ENCODE assay signal across 13 cellular contexts in the genomic region with DNA sequence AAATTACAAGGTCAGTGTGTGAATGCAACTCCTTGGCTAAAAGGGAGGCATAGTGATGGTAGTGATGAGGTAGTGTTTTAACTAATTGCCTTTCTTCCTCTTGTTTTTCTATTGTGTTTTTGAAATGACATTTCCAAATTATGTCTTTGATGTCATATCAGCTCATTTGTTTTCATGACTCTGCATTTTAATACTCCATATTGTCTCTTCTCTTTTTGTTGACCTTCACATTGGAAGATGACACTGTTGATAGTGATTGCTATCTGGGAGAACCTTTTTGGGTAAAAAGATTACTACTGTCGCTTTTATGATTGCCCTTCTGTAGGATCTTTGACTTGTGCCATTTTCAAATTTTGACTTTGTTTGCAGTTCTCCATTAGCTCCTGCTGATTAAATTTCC. TPM values are rescaled to one million over a fixed set of nuclear protein-coding genes. Genes with fewer than 3 reads are reported as not detected.
DNase-seq lines count a peak whose midpoint lies in the region; ATAC-seq lines count a peak whose summit lies in the region.
"Had no signal": no experiment of that assay in that cellular context is flagged by ENCODE, and none has a peak within 500 bp of the region (broad histone marks: within the 10 kb centered on the region; RNA-seq: fewer than 3 reads in every experiment).

No MANE protein-coding gene starts in this region.

- peaks cover 5% of the 10 kb centered on the region for H3K79me1 ChIP-seq in mesenchymal stem cell (replicated peaks; ENCODE audit: low read length, poor library complexity, severe bottlenecking)

- peaks cover 26% of the 10 kb centered on the region for H3K4me1 ChIP-seq in ACC112 (ENCODE audit: control insufficient read depth, insufficient read depth, low read length, unreplicated experiment)
- H3K4me1 ChIP-seq in CD8-positive, alpha-beta memory T cell (ENCODE audit: insufficient read depth, low read length): peaks cover 39% of the 10 kb centered on the region
- H3K4me1 ChIP-seq in mesenchymal stem cell (ENCODE audit: control insufficient read depth, insufficient read depth, low read depth, low read length): peaks cover 5% of the 10 kb centered on the region

- ATAC-seq in Right ventricle myocardium inferior: no peak
- ATAC-seq: sciatic nerve had no signal

- no peak overlapping the region for H2BK12ac ChIP-seq in mesenchymal stem cell (ENCODE audit: low read length in 2 of 2)

- POLR2A ChIA-PET in CD8-positive, alpha-beta memory T cell (lab: Charles Lee): interaction anchor here (0.6 kb wide), 1 partner anchor 11 kb away, joined by 4 read pairs; no protein-coding TSS in a partner anchor

- H3K4me2 ChIP-seq in mesenchymal stem cell (ENCODE audit: low read length, poor library complexity, severe bottlenecking): no peak overlapping the region

- H3K27ac Mint-ChIP-seq in CD8-positive, alpha-beta memory T cell: peak overlapping the region in 3 of 8 donors; percentile 1 to 58 (median 5)
- no peak overlapping the region for H3K27ac Mint-ChIP-seq in activated T-helper 1 cell treated with anti-CD3 and anti-CD28 coated beads, Interleukin-12 subunit alpha, Interleukin-12 subunit beta, Interleukin-2, Interleukin-4 antibody, amounts not matched to agents 30 ng/mL and 10 ng/mL and 1 ng/mL, durations not matched to agents 14 hours and 24 hours and 36 hours

- no peak overlapping the region for H3K4ac ChIP-seq in mesenchymal stem cell (ENCODE audit: low read depth in 1 of 2, low read length in 2 of 2)

- H3K9ac ChIP-seq in mesenchymal stem cell (ENCODE audit: low read length): peak overlapping the region; percentile 98

- H3K4me1 Mint-ChIP-seq in CD8-positive, alpha-beta memory T cell: peaks cover 45 to 65% (median 54%) of the 10 kb centered on the region in 3 donors
- peaks cover 30% of the 10 kb centered on the region for H3K4me1 Mint-ChIP-seq in activated T-helper 1 cell treated with anti-CD3 and anti-CD28 coated beads, Interleukin-12 subunit alpha, Interleukin-12 subunit beta, Interleukin-2, Interleukin-4 antibody, amounts not matched to agents 30 ng/mL and 10 ng/mL and 1 ng/mL, durations not matched to agents 14 hours and 24 hours and 36 hours (ENCODE audit: low read depth)

- H3K27me3 ChIP-seq in ACC112 (ENCODE audit: insufficient read depth, low read length): no peaks in the 10 kb centered on the region
- no peaks in the 10 kb centered on the region for H3K27me3 ChIP-seq in CD8-positive, alpha-beta memory T cell (ENCODE audit: insufficient read depth, low read length, poor library complexity, severe bottlenecking)
- H3K27me3 ChIP-seq in mesenchymal stem cell (ENCODE audit: control insufficient read depth in 1 of 2, insufficient read depth in 1 of 2, low read length in 2 of 2): no peaks in the 10 kb centered on the region

- H3K36me3 Mint-ChIP-seq in CD8-positive, alpha-beta memory T cell: peaks cover 10 to 35% (median 16%) of the 10 kb centered on the region in 3 donors
- H3K36me3 Mint-ChIP-seq in activated T-helper 1 cell treated with anti-CD3 and anti-CD28 coated beads, Interleukin-12 subunit alpha, Interleukin-12 subunit beta, Interleukin-2, Interleukin-4 antibody, amounts not matched to agents 30 ng/mL and 10 ng/mL and 1 ng/mL, durations not matched to agents 14 hours and 24 hours and 36 hours (ENCODE audit: low read depth): peaks cover 32% of the 10 kb centered on the region

- H2AK5ac ChIP-seq in mesenchymal stem cell (ENCODE audit: low read length, severe bottlenecking): no peak overlapping the region

- peaks cover 0 to 3% (median 0%) of the 10 kb centered on the region in 5 donors for H3K9me3 Mint-ChIP-seq in CD8-positive, alpha-beta memory T cell
- H3K9me3 Mint-ChIP-seq in activated T-helper 1 cell treated with anti-CD3 and anti-CD28 coated beads, Interleukin-12 subunit alpha, Interleukin-12 subunit beta, Interleukin-2, Interleukin-4 antibody, amounts not matched to agents 30 ng/mL and 10 ng/mL and 1 ng/mL, durations not matched to agents 14 hours and 24 hours and 36 hours: no peaks in the 10 kb centered on the region

- no peak overlapping the region for H3K23ac ChIP-seq in mesenchymal stem cell (ENCODE audit: low read length in 2 of 2)

- H3K79me2 ChIP-seq in ACC112 (ENCODE audit: control insufficient read depth, insufficient read depth, low read length, unreplicated experiment): peaks cover 73% of the 10 kb centered on the region

- intact Hi-C loops in activated T-helper 1 cell treated with anti-CD3 and anti-CD28 coated beads, Interleukin-12 subunit alpha, Interleukin-12 subunit beta, Interleukin-2, Interleukin-4 antibody, amounts not matched to agents 30 ng/mL and 10 ng/mL and 1 ng/mL, durations not matched to agents 14 hours and 24 hours and 36 hours (cut with micrococcal nuclease): no loop called here
- intact Hi-C loops in Right ventricle myocardium inferior (cut with DNase I): no loop called here

- H3K14ac ChIP-seq in mesenchymal stem cell (ENCODE audit: low read length in 2 of 2): no peak overlapping the region

- no peak overlapping the region for H3K18ac ChIP-seq in mesenchymal stem cell (ENCODE audit: low read depth in 1 of 2, low read length in 2 of 2)

- no peak overlapping the region for H4K91ac ChIP-seq in mesenchymal stem cell (ENCODE audit: low read length)

- peak overlapping the region in 5 of 7 donors; percentile 13 to 99 (median 58) for H3K4me3 Mint-ChIP-seq in CD8-positive, alpha-beta memory T cell
- peak overlapping the region; percentile 16 for H3K4me3 Mint-ChIP-seq in activated T-helper 1 cell treated with anti-CD3 and anti-CD28 coated beads, Interleukin-12 subunit alpha, Interleukin-12 subunit beta, Interleukin-2, Interleukin-4 antibody, amounts not matched to agents 30 ng/mL and 10 ng/mL and 1 ng/mL, durations not matched to agents 14 hours and 24 hours and 36 hours

- H3K27ac ChIP-seq in ACC112 (ENCODE audit: low read depth, low read length) (no peak overlapping the region), mesenchymal stem cell (ENCODE audit: low read length, poor library complexity, severe bottlenecking) (no peak overlapping the region)
- H3K27ac ChIP-seq in CD8-positive, alpha-beta memory T cell (ENCODE audit: low read depth, low read length): no peak overlapping the region
- H3K27ac ChIP-seq: C4-2B had no signal

- H2BK120ac ChIP-seq in mesenchymal stem cell (ENCODE audit: low read depth, low read length): no peak overlapping the region

- H3K9me3 ChIP-seq in CD8-positive, alpha-beta memory T cell (ENCODE audit: low read length): no peaks in the 10 kb centered on the region
- no peaks in the 10 kb centered on the region for H3K9me3 ChIP-seq in mesenchymal stem cell (ENCODE audit: control insufficient read depth, low read length)

- no CpG with 5 or more reads among the region's 1 CpG for WGBS in mesenchymal stem cell

- H3K27me3 Mint-ChIP-seq in CD8-positive, alpha-beta memory T cell: no peaks in the 10 kb centered on the region
- no peaks in the 10 kb centered on the region for H3K27me3 Mint-ChIP-seq in activated T-helper 1 cell treated with anti-CD3 and anti-CD28 coated beads, Interleukin-12 subunit alpha, Interleukin-12 subunit beta, Interleukin-2, Interleukin-4 antibody, amounts not matched to agents 30 ng/mL and 10 ng/mL and 1 ng/mL, durations not matched to agents 14 hours and 24 hours and 36 hours (ENCODE audit: insufficient read depth)

- DNase-seq in CD8-positive, alpha-beta memory T cell: no peak
- no peak for DNase-seq in activated T-helper 1 cell treated with anti-CD3 and anti-CD28 coated beads, Interleukin-12 subunit alpha, Interleukin-12 subunit beta, Interleukin-2, Interleukin-4 antibody, amounts not matched to agents 30 ng/mL and 10 ng/mL and 1 ng/mL, durations not matched to agents 14 hours and 24 hours and 36 hours (ENCODE audit: low spot score)
- no peak for DNase-seq in mesenchymal stem cell
- DNase-seq in medulla oblongata (ENCODE audit: extremely low spot score): no peak
- no peak for DNase-seq in NCI-H774 (lab: John Stamatoyannopoulos, UW)
- DNase-seq in NCI-H1105 treated with DMSO at 0.1 percent for 48 hours (lab: John Stamatoyannopoulos, UW): no peak
- no peak for DNase-seq in Right ventricle myocardium inferior (ENCODE audit: missing footprints)
- DNase-seq: effector CD4-positive, alpha-beta T cell; GOT3; NCI-H1930 had no signal

- H2BK5ac ChIP-seq in mesenchymal stem cell (ENCODE audit: low read depth, low read length, poor library complexity, severe bottlenecking): no peak overlapping the region

- peak overlapping the region; percentile 83; the same call in 1 of the 2 replicates for H3K4me3 ChIP-seq in ACC112 (ENCODE audit: low read depth, low read length)
- H3K4me3 ChIP-seq in CD8-positive, alpha-beta memory T cell (ENCODE audit: low read length): no peak overlapping the region
- H3K4me3 ChIP-seq in mesenchymal stem cell (ENCODE audit: insufficient read depth in 1 of 2, low read depth in 1 of 2, low read length in 2 of 2): no peak overlapping the region

- peaks cover 5% of the 10 kb centered on the region; the same call in 1 of the 2 replicates for H3K36me3 ChIP-seq in ACC112 (ENCODE audit: insufficient read depth, low read length)
- H3K36me3 ChIP-seq in CD8-positive, alpha-beta memory T cell (ENCODE audit: insufficient read depth, low read length): no peaks in the 10 kb centered on the region
- H3K36me3 ChIP-seq in mesenchymal stem cell (ENCODE audit: control insufficient read depth in 1 of 2, insufficient read depth in 2 of 2, low read depth in 1 of 2, low read length in 2 of 2): peaks cover 3 to 18% of the 10 kb centered on the region in 2 experiments

- H4K8ac ChIP-seq in mesenchymal stem cell (ENCODE audit: low read length): no peak overlapping the region

- H2BK15ac ChIP-seq in mesenchymal stem cell (ENCODE audit: low read depth, poor library complexity, severe bottlenecking): no peak overlapping the region

- CTCF ChIA-PET in CD8-positive, alpha-beta memory T cell (lab: Charles Lee): no interaction called here

- no peak overlapping the region for H2AFZ ChIP-seq in ACC112 (ENCODE audit: low read length, unreplicated experiment)
- no peak overlapping the region for H2AFZ ChIP-seq in mesenchymal stem cell (ENCODE audit: low read depth, low read length)

RNA-seq across cellular contexts. Expression of a gene that starts 3.0 kb away (rescaled TPM):
- 10 to 100 TPM; 54.7 to 55.8 TPM for total RNA-seq in CD8-positive, alpha-beta memory T cell
- polyA plus RNA-seq in CD8-positive, alpha-beta memory T cell: 27.2 TPM
- total RNA-seq in activated T-helper 1 cell treated with anti-CD3 and anti-CD28 coated beads, Interleukin-12 subunit alpha, Interleukin-12 subunit beta, Interleukin-2, Interleukin-4 antibody, amounts not matched to agents 30 ng/mL and 10 ng/mL and 1 ng/mL, durations not matched to agents 14 hours and 24 hours and 36 hours: 71.1 and 74.6 TPM in 2 replicates
- 31.8 TPM for polyA plus RNA-seq in mesenchymal stem cell (2013, experiment 1 of 2)
- 29.3 TPM for polyA plus RNA-seq in mesenchymal stem cell (2013, experiment 2 of 2)
- total RNA-seq in Right ventricle myocardium inferior: 57.2 TPM
